Comparison of ENCODE assay signal across 22 cellular contexts in genomic region chr7:142938611-142939010, GRCh38.
"Had no signal": no experiment of that assay in that cellular context is flagged by ENCODE, and none has a peak within 500 bp of the region (broad histone marks: within the 10 kb centered on the region; RNA-seq: fewer than 3 reads in every experiment).

No MANE protein-coding gene starts in this region.

- H3K36me3 Mint-ChIP-seq: mesothelial cell of epicardium had no signal

- H3K4me3 Mint-ChIP-seq: mesothelial cell of epicardium, naive B cell had no signal

- H3K4me3 ChIP-seq: colonic mucosa, dorsolateral prefrontal cortex, esophagus squamous epithelium, gastrocnemius medialis, heart right ventricle, left lung, lower lobe of right lung, mucosa of descending colon had no signal

- DNase-seq: colonic mucosa; dermis blood vessel endothelial cell; dorsolateral prefrontal cortex; effector CD4-positive, alpha-beta T cell; effector memory CD4-positive, alpha-beta T cell; esophagus squamous epithelium; foreskin fibroblast; foreskin melanocyte; gastrocnemius medialis; glutamatergic neuron; head of caudate nucleus; heart right ventricle; hippocampal formation; left cardiac atrium; left lung; left ventricle myocardium superior; lower lobe of right lung; mesenchymal stem cell; mucosa of descending colon; naive B cell had no signal

- H3K9me3 Mint-ChIP-seq: mesothelial cell of epicardium, naive B cell had no signal

- H3K27ac ChIP-seq: colonic mucosa, dorsolateral prefrontal cortex, esophagus squamous epithelium, gastrocnemius medialis, heart right ventricle, left lung, lower lobe of right lung had no signal

- ATAC-seq: esophagus mucosa, gastrocnemius medialis, heart right ventricle, left cardiac atrium, left lung, left ventricle myocardium superior, mucosa of descending colon had no signal

- H3K27ac Mint-ChIP-seq: mesothelial cell of epicardium had no signal
